ENCODE assay signal across 13 cellular contexts in genomic region chr16:8946544-8946943, GRCh38. TPM values are rescaled to one million over a fixed set of nuclear protein-coding genes. Genes with fewer than 3 reads are reported as not detected.
DNase-seq lines count a peak whose midpoint lies in the region; ATAC-seq and TF ChIP-seq lines count a peak whose summit lies in the region.
"Had no signal": no experiment of that assay in that cellular context is flagged by ENCODE, and none has a peak within 500 bp of the region (broad histone marks: within the 10 kb centered on the region; RNA-seq: fewer than 3 reads in every experiment).

No MANE protein-coding gene starts in this region.

- H3K4me1 ChIP-seq in DND-41 (ENCODE audit: insufficient read depth, low read length) (peaks cover 54% of the 10 kb centered on the region), body of pancreas (peaks cover 81% of the 10 kb centered on the region)

- H3K36me3 ChIP-seq in DND-41 (ENCODE audit: insufficient read depth, low read length) = peaks cover 7% of the 10 kb centered on the region
- H3K36me3 ChIP-seq in body of pancreas (replicated peaks in 1 of 2; ENCODE audit: insufficient read depth in 1 of 2, low read depth in 2 of 2) = no peaks in the 10 kb centered on the region
- H3K36me3 ChIP-seq: gastroesophageal sphincter had no signal

- no peak for TF ChIP-seq POLR2A in body of pancreas (IDR thresholded peaks at IDR 0.05)

- 18 to 40% methylated on average over 6 of the region's 6 CpGs for WGBS in body of pancreas, 2 donors

- H3K79me2 ChIP-seq in DND-41 (ENCODE audit: insufficient read depth, low read length) = peaks cover 100% of the 10 kb centered on the region

- H3K4me3 ChIP-seq in DND-41 (ENCODE audit: low read depth in 1 of 2, low read length in 2 of 2) (no peak overlapping the region), body of pancreas (no peak overlapping the region)
- H3K4me3 ChIP-seq: gastroesophageal sphincter, GM23248 had no signal

- H2AFZ ChIP-seq in DND-41 (ENCODE audit: low read depth, low read length) = no peak overlapping the region
- H2AFZ ChIP-seq: GM23248 had no signal

- H3K9me3 ChIP-seq in DND-41 (ENCODE audit: insufficient read depth, low read length, severe bottlenecking) = no peaks in the 10 kb centered on the region
- no peaks in the 10 kb centered on the region for H3K9me3 ChIP-seq in body of pancreas
- H3K9me3 ChIP-seq: gastroesophageal sphincter had no signal

- H3K27ac ChIP-seq in 22Rv1 = no peak overlapping the region
- no peak overlapping the region for H3K27ac ChIP-seq in DND-41 (ENCODE audit: low read length)
- H3K27ac ChIP-seq in body of pancreas = no peak overlapping the region
- H3K27ac ChIP-seq: C4-2B, gastroesophageal sphincter, GM23248 had no signal

- DNase-seq in DND-41 (no peak), body of pancreas (peak in 3 of 4 donors; percentile 17 to 38 (median 36)), GM19240 (ENCODE audit: insufficient read length, low spot score) (no peak), HUDEP-2 (lab: John Stamatoyannopoulos, UW; ENCODE audit: unreplicated experiment in 76 of 76) (no peak), dermis blood vessel endothelial cell (no peak)
- DNase-seq: activated CD4-positive, alpha-beta T cell treated with anti-CD3 and anti-CD28 coated beads, Interleukin-2, amount 50 U/mL, for 1 hour; GM23248; T-helper 1 cell had no signal

- no peak overlapping the region for H3K9ac ChIP-seq in DND-41 (ENCODE audit: low read depth, low read length)
- H3K9ac ChIP-seq: GM23248 had no signal

- H3K4me2 ChIP-seq in DND-41 (ENCODE audit: insufficient read depth, low read length) = no peak overlapping the region

- H4K20me1 ChIP-seq in DND-41 (ENCODE audit: insufficient read depth, low read length) = peaks cover 100% of the 10 kb centered on the region

- ATAC-seq in DND-41 (ENCODE audit: insufficient read depth, low read depth) (no peak), body of pancreas (no peak), HG02642 (IDR thresholded peaks at IDR 0.05; ENCODE audit: poor library complexity, unreplicated experiment) (no peak)
- ATAC-seq: gastroesophageal sphincter had no signal

- H3K27me3 ChIP-seq in DND-41 (ENCODE audit: insufficient read depth, low read length, poor library complexity) (no peaks in the 10 kb centered on the region), body of pancreas (no peaks in the 10 kb centered on the region)
- H3K27me3 ChIP-seq: gastroesophageal sphincter had no signal

- TF ChIP-seq CTCF in 22Rv1 (IDR thresholded peaks at IDR 0.05) = peak; percentile 24
- TF ChIP-seq CTCF in DND-41 (IDR thresholded peaks at IDR 0.05; ENCODE audit: borderline replicate concordance, extremely low read depth, low read length, poor library complexity, severe bottlenecking) = peak; percentile 9
- peak; percentile 24; the same call in 1 of the 2 replicates for TF ChIP-seq CTCF in LNCAP (IDR thresholded peaks at IDR 0.05)
- TF ChIP-seq CTCF in body of pancreas (IDR thresholded peaks at IDR 0.05) = no peak

- intact Hi-C loops in body of pancreas (cut with DNase I) = no loop called here

RNA-seq across cellular contexts. Expression of gene USP7, which starts 17.2 kb away (rescaled TPM):
- total RNA-seq in body of pancreas (10 to 100 TPM; 36.1 to 38.2 TPM), dermis blood vessel endothelial cell (61.3 and 72.1 TPM in 2 replicates)

Comparison
In these comparisons a context has a peak if more than half of its experiments do, and no peak if none do; other contexts are left out.
1. CTCF ChIP-seq: peak in 22Rv1 (single experiment), DND-41 (single experiment) and LNCAP (single experiment); none in body of pancreas (0 of 7).
2. DNase-seq: peak in body of pancreas (3 of 4); none in DND-41 (single experiment), GM19240 (single experiment), HUDEP-2 (0 of 76) and dermis blood vessel endothelial cell (single experiment).